Comparison of ENCODE assay signal across 8 cellular contexts in the genomic region with DNA sequence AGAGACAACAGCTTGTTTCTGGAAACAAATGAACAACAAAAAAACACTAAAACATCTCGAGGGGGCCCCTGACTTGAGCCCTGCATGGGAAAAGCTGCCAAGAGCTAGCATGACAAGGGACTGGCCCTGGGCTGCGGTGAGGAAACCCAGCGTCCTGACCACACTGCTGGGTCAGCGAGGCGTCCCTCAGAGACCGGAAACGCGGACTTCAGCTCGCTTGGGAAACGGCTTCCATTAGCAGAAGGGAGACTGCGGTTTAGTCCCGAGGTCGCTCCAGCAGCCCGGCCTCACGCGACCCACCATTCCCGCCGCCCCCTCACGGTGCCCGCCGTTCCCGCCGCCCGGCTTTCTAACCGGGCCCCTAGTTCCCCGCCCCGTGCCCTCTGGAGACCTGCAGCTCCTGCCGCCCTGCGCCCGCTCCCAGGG. TPM values are rescaled to one million over a fixed set of nuclear protein-coding genes. Genes with fewer than 3 reads are reported as not detected.
DNase-seq lines count a peak whose midpoint lies in the region; ATAC-seq and TF ChIP-seq lines count a peak whose summit lies in the region.

No MANE protein-coding gene starts in this region.

- ATAC-seq in GM21367 (IDR thresholded peaks at IDR 0.05; ENCODE audit: unreplicated experiment) = peak; percentile 27

- peaks cover 12% of the 10 kb centered on the region for H3K4me1 ChIP-seq in stomach smooth muscle (ENCODE audit: control insufficient read depth, insufficient read depth, low read length)

- H3K27ac ChIP-seq in epithelial cell of prostate (peak overlapping the region; percentile 83), stomach smooth muscle (ENCODE audit: low read length) (peak overlapping the region; percentile 85)

- H3K9me3 ChIP-seq in stomach smooth muscle (ENCODE audit: control insufficient read depth in 2 of 2, low read length in 2 of 2) = no peaks in the 10 kb centered on the region

- TF ChIP-seq CTCF in WI38 (IDR thresholded peaks at IDR 0.05; ENCODE audit: low read depth, low read length) = no peak

- no peaks in the 10 kb centered on the region for H3K36me3 ChIP-seq in stomach smooth muscle (ENCODE audit: control insufficient read depth in 2 of 2, insufficient read depth in 2 of 2, low read length in 2 of 2)

- H3K4me3 ChIP-seq in WI38 (ENCODE audit: low read depth, low read length) (peak overlapping the region; percentile 78), stomach smooth muscle (ENCODE audit: low read length in 2 of 2) (peak overlapping the region; percentile 57 to 84)

- DNase-seq in ELF-1 (ENCODE audit: low read depth, low spot score) (peak; percentile 66), HT1080 (ENCODE audit: low read depth) (peak; percentile 60), epithelial cell of prostate (ENCODE audit: low read depth, low spot score) (no peak), mesenteric fat pad (ENCODE audit: low spot score) (peak; percentile 92), NCI-H2029 treated with DMSO at 0.1 percent for 48 hours (lab: John Stamatoyannopoulos, UW) (no peak)

- H3K27me3 ChIP-seq in stomach smooth muscle (ENCODE audit: control insufficient read depth in 1 of 2, insufficient read depth in 2 of 2, low read length in 2 of 2) = no peaks in the 10 kb centered on the region

- peak overlapping the region; percentile 76 to 79 for H3K9ac ChIP-seq in stomach smooth muscle (ENCODE audit: low read length in 2 of 2)

RNA-seq across cellular contexts. Expression of a gene that starts 0.6 kb away (rescaled TPM):
- 4.1 and 6.1 TPM in 2 replicates for total RNA-seq in HT1080 (2014; rRNA removed; shearing (Covaris generic))
- polyA plus RNA-seq in HT1080 (2015; cell fraction: cytosol; rRNA removed) = 2.6 and 3.3 TPM in 2 replicates
- polyA plus RNA-seq in HT1080 (2015; cell fraction: nucleus; rRNA removed) = 4.2 TPM in 2 replicates
- total RNA-seq in mesenteric fat pad = 2.4 TPM

RNA-seq across cellular contexts. Expression of a gene that starts 0.8 kb away (rescaled TPM):
- 2.6 and 4.1 TPM in 2 replicates for total RNA-seq in HT1080 (2014; rRNA removed; shearing (Covaris generic))
- 5.3 and 7.2 TPM in 2 replicates for polyA plus RNA-seq in HT1080 (2015; cell fraction: cytosol; rRNA removed)
- polyA plus RNA-seq in HT1080 (2015; cell fraction: nucleus; rRNA removed) = 9.4 and 12.6 TPM in 2 replicates
- total RNA-seq in mesenteric fat pad = 13.6 TPM

Comparison
In these comparisons a context has a peak if more than half of its experiments do, and no peak if none do; other contexts are left out.
1. DNase-seq: peak in ELF-1 (single experiment), HT1080 (single experiment) and mesenteric fat pad (single experiment); none in epithelial cell of prostate (single experiment) and NCI-H2029 treated with DMSO at 0.1 percent for 48 hours (single experiment).